Comparison of ENCODE assay signal across 29 cellular contexts in genomic region chr4:153020460-153020859, GRCh38.
"Had no signal": no experiment of that assay in that cellular context is flagged by ENCODE, and none has a peak within 500 bp of the region (broad histone marks: within the 10 kb centered on the region; RNA-seq: fewer than 3 reads in every experiment).

No MANE protein-coding gene starts in this region.

- FAIRE-seq: islet of Langerhans, small intestine had no signal

- H3K4me3 Mint-ChIP-seq: dendritic cell treated with granulocyte-macrophage colony-stimulating factor and Interleukin-4, amounts not matched to agents 40 ng/mL and 50 ng/mL, for 4 days; endodermal cell; mesothelial cell of epicardium; naive B cell; natural killer cell treated with Interleukin-12 subunit alpha and Interleukin-12 subunit beta and Interleukin-15 and Interleukin-18, amount 100 ng/mL, for 72 hours; neural crest cell had no signal

- H3K36me3 Mint-ChIP-seq: mesothelial cell of epicardium; natural killer cell treated with Interleukin-12 subunit alpha and Interleukin-12 subunit beta and Interleukin-15 and Interleukin-18, amount 100 ng/mL, for 72 hours had no signal

- DNase-seq: colonic mucosa; effector CD8-positive, alpha-beta T cell; endodermal cell; foreskin keratinocyte; heart right ventricle; hippocampal formation; left cardiac atrium; left lung; mesenchymal stem cell; mucosa of descending colon; naive B cell; right lobe of liver; small intestine; stimulated activated CD4-positive, alpha-beta T cell treated with anti-CD3 and anti-CD28 coated beads, Interleukin-15, amount 100 ng/mL, for 24 hours; stimulated activated CD4-positive, alpha-beta T cell treated with anti-CD3 and anti-CD28 coated beads, Interleukin-2, amount 100 ng/mL, for 48 hours; stimulated activated naive CD4-positive, alpha-beta T cell treated with Interleukin-2 at 50 U/mL for 16 hours; uterus had no signal

- H3K27me3 Mint-ChIP-seq: dendritic cell treated with granulocyte-macrophage colony-stimulating factor and Interleukin-4, amounts not matched to agents 40 ng/mL and 50 ng/mL, for 4 days had no signal

- H3K27ac ChIP-seq: colonic mucosa, esophagus muscularis mucosa, foreskin keratinocyte, gastroesophageal sphincter, heart right ventricle, left lung, parathyroid adenoma, right lobe of liver, thoracic aorta, tibial nerve, upper lobe of left lung, uterus had no signal

- ATAC-seq: foreskin keratinocyte; gastroesophageal sphincter; heart right ventricle; left cardiac atrium; left lung; mucosa of descending colon; natural killer cell treated with Interleukin-12 subunit alpha and Interleukin-12 subunit beta and Interleukin-15 and Interleukin-18, amount 100 ng/mL, for 72 hours; right lobe of liver had no signal

- H3K9me3 Mint-ChIP-seq: dendritic cell treated with granulocyte-macrophage colony-stimulating factor and Interleukin-4, amounts not matched to agents 40 ng/mL and 50 ng/mL, for 4 days; endodermal cell; natural killer cell treated with Interleukin-12 subunit alpha and Interleukin-12 subunit beta and Interleukin-15 and Interleukin-18, amount 100 ng/mL, for 72 hours; neural crest cell had no signal

- H3K27me3 ChIP-seq: colonic mucosa, esophagus muscularis mucosa, foreskin keratinocyte, gastroesophageal sphincter, left lung, right lobe of liver, tibial nerve, upper lobe of left lung, uterus had no signal

- H3K4me3 ChIP-seq: colonic mucosa, esophagus muscularis mucosa, gastroesophageal sphincter, heart right ventricle, left lung, mucosa of descending colon, right lobe of liver, thoracic aorta, tibial nerve, upper lobe of left lung, uterus had no signal

- H3K27ac Mint-ChIP-seq: dendritic cell treated with granulocyte-macrophage colony-stimulating factor and Interleukin-4, amounts not matched to agents 40 ng/mL and 50 ng/mL, for 4 days; endodermal cell; mesothelial cell of epicardium; naive B cell; natural killer cell treated with Interleukin-12 subunit alpha and Interleukin-12 subunit beta and Interleukin-15 and Interleukin-18, amount 100 ng/mL, for 72 hours; progenitor cell of endocrine pancreas had no signal
